ENCODE assay signal across 19 cellular contexts in the genomic region with DNA sequence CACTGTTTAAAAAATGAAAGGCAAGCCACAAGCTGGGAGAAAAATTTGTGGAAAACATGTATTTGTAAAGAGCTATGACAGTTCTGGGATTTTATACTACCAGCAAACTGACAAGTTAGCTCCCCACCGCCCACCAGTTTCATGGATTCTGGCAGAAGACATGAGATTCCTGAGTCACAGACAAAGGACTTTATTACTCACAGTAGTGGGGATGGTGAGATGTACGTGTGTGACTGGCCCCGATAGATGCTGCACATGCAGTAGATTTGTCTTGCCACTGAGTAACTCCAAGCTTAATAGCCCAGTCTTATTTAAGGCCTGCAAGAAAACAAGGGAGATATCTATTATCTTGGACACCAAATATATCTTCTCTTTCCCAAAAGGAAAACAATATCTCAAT.
DNase-seq lines count a peak whose midpoint lies in the region; ATAC-seq and TF ChIP-seq lines count a peak whose summit lies in the region.
"Had no signal": no experiment of that assay in that cellular context is flagged by ENCODE, and none has a peak within 500 bp of the region (broad histone marks: within the 10 kb centered on the region; RNA-seq: fewer than 3 reads in every experiment).

No MANE protein-coding gene starts in this region.

- no peak overlapping the region for H3K27ac ChIP-seq in Peyer's patch
- H3K27ac ChIP-seq: C4-2B, gastrocnemius medialis, SJSA1 had no signal

- no peaks in the 10 kb centered on the region for H3K27me3 ChIP-seq in Peyer's patch
- H3K27me3 ChIP-seq: gastrocnemius medialis, SJSA1 had no signal

- no peak for ATAC-seq in GM18505 (IDR thresholded peaks at IDR 0.05; ENCODE audit: unreplicated experiment)
- no peak for ATAC-seq in stimulated activated naive B cell treated with anti-CD40 and anti-IgM and Interleukin-4, amounts not matched to agents 10 μg/mL and 1 μg/mL and 100 μg/mL, for 72 hours (replicated peaks)
- ATAC-seq: gastrocnemius medialis; stimulated activated memory B cell treated with anti-CD40 and anti-IgM and Interleukin-4, amounts not matched to agents 10 μg/mL and 1 μg/mL and 100 μg/mL, for 72 hours had no signal

- peaks cover 15 to 19% of the 10 kb centered on the region in 2 donors for H3K9me3 Mint-ChIP-seq in stimulated activated naive B cell treated with anti-CD40 and anti-IgM and Interleukin-4, amounts not matched to agents 10 μg/mL and 1 μg/mL and 100 μg/mL, for 72 hours

- no peak for TF ChIP-seq POLR2A in Peyer's patch (IDR thresholded peaks at IDR 0.05)
- TF ChIP-seq POLR2A in GM18505 (IDR thresholded peaks at IDR 0.05; ENCODE audit: borderline replicate concordance, extremely low read depth, insufficient read depth, insufficient read length): no peak

- no peaks in the 10 kb centered on the region for H3K9me3 ChIP-seq in Peyer's patch
- H3K9me3 ChIP-seq: gastrocnemius medialis, SJSA1 had no signal

- H3K27me3 Mint-ChIP-seq in stimulated activated naive B cell treated with anti-CD40 and anti-IgM and Interleukin-4, amounts not matched to agents 10 μg/mL and 1 μg/mL and 100 μg/mL, for 72 hours: peaks cover 0 to 5% of the 10 kb centered on the region in 2 donors
- H3K27me3 Mint-ChIP-seq: stimulated activated memory B cell treated with anti-CD40 and anti-IgM and Interleukin-4, amounts not matched to agents 10 μg/mL and 1 μg/mL and 100 μg/mL, for 72 hours had no signal

- no peaks in the 10 kb centered on the region for H3K36me3 ChIP-seq in Peyer's patch
- H3K36me3 ChIP-seq: gastrocnemius medialis, SJSA1 had no signal

- H3K36me3 Mint-ChIP-seq in stimulated activated naive B cell treated with anti-CD40 and anti-IgM and Interleukin-4, amounts not matched to agents 10 μg/mL and 1 μg/mL and 100 μg/mL, for 72 hours: no peaks in the 10 kb centered on the region
- H3K36me3 Mint-ChIP-seq: stimulated activated memory B cell treated with anti-CD40 and anti-IgM and Interleukin-4, amounts not matched to agents 10 μg/mL and 1 μg/mL and 100 μg/mL, for 72 hours had no signal

- H3K4me3 Mint-ChIP-seq in stimulated activated naive B cell treated with anti-CD40 and anti-IgM and Interleukin-4, amounts not matched to agents 10 μg/mL and 1 μg/mL and 100 μg/mL, for 72 hours: no peak overlapping the region
- H3K4me3 Mint-ChIP-seq: activated naive CD8-positive, alpha-beta T cell treated with anti-CD3 and anti-CD28 coated beads for 36 hours; dendritic cell treated with granulocyte-macrophage colony-stimulating factor and Interleukin-4, amounts not matched to agents 40 ng/mL and 50 ng/mL, for 4 days; stimulated activated memory B cell treated with anti-CD40 and anti-IgM and Interleukin-4, amounts not matched to agents 10 μg/mL and 1 μg/mL and 100 μg/mL, for 72 hours had no signal

- no peaks in the 10 kb centered on the region for H3K4me1 ChIP-seq in Peyer's patch
- H3K4me1 ChIP-seq: gastrocnemius medialis had no signal

- H3K27ac Mint-ChIP-seq in stimulated activated naive B cell treated with anti-CD40 and anti-IgM and Interleukin-4, amounts not matched to agents 10 μg/mL and 1 μg/mL and 100 μg/mL, for 72 hours: no peak overlapping the region
- H3K27ac Mint-ChIP-seq: activated naive CD8-positive, alpha-beta T cell treated with anti-CD3 and anti-CD28 coated beads for 36 hours; dendritic cell treated with granulocyte-macrophage colony-stimulating factor and Interleukin-4, amounts not matched to agents 40 ng/mL and 50 ng/mL, for 4 days; stimulated activated memory B cell treated with anti-CD40 and anti-IgM and Interleukin-4, amounts not matched to agents 10 μg/mL and 1 μg/mL and 100 μg/mL, for 72 hours had no signal

- DNase-seq in AG08395 (ENCODE audit: low spot score): peak; percentile 80
- DNase-seq in HT1080 (ENCODE audit: low read depth): peak; percentile 55
- peak; percentile 76 to 84 for DNase-seq in cardiac fibroblast (ENCODE audit: low read depth in 2 of 2)
- DNase-seq in kidney tubule cell (ENCODE audit: low spot score): peak; percentile 74
- DNase-seq in Peyer's patch: no peak
- no peak for DNase-seq in UCSD-AML1 (lab: John Stamatoyannopoulos, UW; ENCODE audit: unreplicated experiment)
- no peak for DNase-seq in stimulated activated naive B cell treated with anti-CD40 and anti-IgM and Interleukin-4, amounts not matched to agents 10 μg/mL and 1 μg/mL and 100 μg/mL, for 72 hours
- DNase-seq: activated CD8-positive, alpha-beta memory T cell treated with anti-CD3 and anti-CD28 coated beads, Interleukin-2, amount 50 U/mL, for 4 hours; activated naive CD8-positive, alpha-beta T cell treated with anti-CD3 and anti-CD28 coated beads for 36 hours; gastrocnemius medialis; Karpas-422; NCI-H2029; NCI-H774; stimulated activated CD4-positive, alpha-beta T cell treated with anti-CD3 and anti-CD28 coated beads, Interleukin-4, amount 100 ng/mL, for 24 hours had no signal

- TF ChIP-seq CTCF in cardiac fibroblast (IDR thresholded peaks at IDR 0.05; ENCODE audit: low read depth, low read length) (no peak), Peyer's patch (IDR thresholded peaks at IDR 0.05) (no peak)

- H3K4me3 ChIP-seq in cardiac fibroblast (replicated peaks in 1 of 2; ENCODE audit: low read depth in 2 of 2, low read length in 2 of 2) (no peak overlapping the region), Peyer's patch (no peak overlapping the region)
- H3K4me3 ChIP-seq: gastrocnemius medialis, SJSA1 had no signal

- H3K4me1 Mint-ChIP-seq in stimulated activated naive B cell treated with anti-CD40 and anti-IgM and Interleukin-4, amounts not matched to agents 10 μg/mL and 1 μg/mL and 100 μg/mL, for 72 hours: no peaks in the 10 kb centered on the region
- H3K4me1 Mint-ChIP-seq: activated naive CD8-positive, alpha-beta T cell treated with anti-CD3 and anti-CD28 coated beads for 36 hours; stimulated activated memory B cell treated with anti-CD40 and anti-IgM and Interleukin-4, amounts not matched to agents 10 μg/mL and 1 μg/mL and 100 μg/mL, for 72 hours had no signal

Comparison
In these comparisons a context has a peak if more than half of its experiments do, and no peak if none do; other contexts are left out.
1. DNase-seq: peak in AG08395 (single experiment), HT1080 (single experiment), cardiac fibroblast (2 of 2) and kidney tubule cell (single experiment); none in Peyer's patch (0 of 3), UCSD-AML1 (single experiment) and stimulated activated naive B cell treated with anti-CD40 and anti-IgM and Interleukin-4, amounts not matched to agents 10 μg/mL and 1 μg/mL and 100 μg/mL, for 72 hours (single experiment).